29 cellular contexts compared by ENCODE assay signal in genomic region chr18:13323186-13323585, GRCh38.
"Had no signal": no experiment of that assay in that cellular context is flagged by ENCODE, and none has a peak within 500 bp of the region (broad histone marks: within the 10 kb centered on the region; RNA-seq: fewer than 3 reads in every experiment).

No MANE protein-coding gene starts in this region.

- FAIRE-seq: TTC549 had no signal

- H3K4me1 ChIP-seq: SJSA1 had no signal

- H3K27me3 ChIP-seq: adrenal gland, brain microvascular endothelial cell, SJSA1 had no signal

- H3K4me3 Mint-ChIP-seq: activated CD4-positive, alpha-beta memory T cell treated with anti-CD3 and anti-CD28 coated beads for 36 hours; activated naive CD4-positive, alpha-beta T cell treated with anti-CD3 and anti-CD28 coated beads for 36 hours; activated T-cell treated with anti-CD3 and anti-CD28 coated beads, Interleukin-2, amount 50 U/mL, for 4 hours; activated T-helper 1 cell treated with anti-CD3 and anti-CD28 coated beads, Interleukin-12 subunit alpha, Interleukin-12 subunit beta, Interleukin-2, Interleukin-4 antibody, amounts not matched to agents 30 ng/mL and 10 ng/mL and 1 ng/mL, durations not matched to agents 14 hours and 24 hours and 36 hours; T-helper 1 cell treated with Interleukin-12 subunit alpha and Interleukin-12 subunit beta and Interleukin-4 antibody, amounts not matched to agents 30 μg/mL and 1 μg/mL, for 36 hours; T-helper 2 cell treated with Interferon-gamma antibody and Interleukin-4, amounts not matched to agents 5 μg/mL and 100 μg/mL, for 36 hours had no signal

- H3K9ac ChIP-seq: SK-N-SH had no signal

- H3K27me3 Mint-ChIP-seq: activated CD4-positive, alpha-beta memory T cell treated with anti-CD3 and anti-CD28 coated beads for 36 hours had no signal

- DNase-seq: activated CD4-positive, alpha-beta memory T cell treated with anti-CD3 and anti-CD28 coated beads for 36 hours; activated CD4-positive, alpha-beta T cell treated with anti-CD3 and anti-CD28 coated beads, Interleukin-2, amount 50 U/mL, for 1 hour; activated CD8-positive, alpha-beta memory T cell treated with anti-CD3 and anti-CD28 coated beads, Interleukin-2, amount 50 U/mL, for 4 hours; activated gamma-delta T cell treated with Interleukin-2 at 50 U/mL for 16 hours; activated naive CD4-positive, alpha-beta T cell treated with anti-CD3 and anti-CD28 coated beads for 36 hours; activated T-cell treated with anti-CD3 and anti-CD28 coated beads for 4 hours; activated T-cell treated with anti-CD3 and anti-CD28 coated beads, Interleukin-2, amount 50 U/mL, for 4 hours; adrenal gland; brain microvascular endothelial cell; central memory CD4-positive, alpha-beta T cell; KBM-7; NCI-H1092 treated with DMSO at 0.1 percent for 48 hours; NCI-H1417; NCI-H146; NCI-H187; NCI-H2081; NCI-H2171 treated with DMSO at 0.1 percent for 48 hours; NCI-H345; NCI-H524 treated with DMSO at 0.1 percent for 48 hours; RPMI8226; SHP77 treated with DMSO at 0.1 percent for 48 hours; SK-N-SH had no signal

- H3K27ac ChIP-seq: adrenal gland, brain microvascular endothelial cell, SJSA1 had no signal

- H3K27ac Mint-ChIP-seq: activated CD4-positive, alpha-beta memory T cell treated with anti-CD3 and anti-CD28 coated beads for 36 hours; activated naive CD4-positive, alpha-beta T cell treated with anti-CD3 and anti-CD28 coated beads for 36 hours; activated naive CD4-positive, alpha-beta T cell treated with anti-CD3 and anti-CD28 coated beads, Interleukin-2, amount 50 U/mL, for 72 hours; activated T-helper 1 cell treated with anti-CD3 and anti-CD28 coated beads, Interleukin-12 subunit alpha, Interleukin-12 subunit beta, Interleukin-2, Interleukin-4 antibody, amounts not matched to agents 30 ng/mL and 10 ng/mL and 1 ng/mL, durations not matched to agents 14 hours and 24 hours and 36 hours; T-helper 1 cell treated with Interleukin-12 subunit alpha and Interleukin-12 subunit beta and Interleukin-4 antibody, amounts not matched to agents 30 μg/mL and 1 μg/mL, for 36 hours; T-helper 2 cell treated with Interferon-gamma antibody and Interleukin-4, amounts not matched to agents 5 μg/mL and 100 μg/mL, for 36 hours had no signal

- H3K36me3 ChIP-seq: adrenal gland, brain microvascular endothelial cell, SJSA1 had no signal

- H3K4me3 ChIP-seq: adrenal gland, SJSA1 had no signal

- H3K9me3 Mint-ChIP-seq: activated naive CD4-positive, alpha-beta T cell treated with anti-CD3 and anti-CD28 coated beads for 36 hours; activated T-helper 1 cell treated with anti-CD3 and anti-CD28 coated beads, Interleukin-12 subunit alpha, Interleukin-12 subunit beta, Interleukin-2, Interleukin-4 antibody, amounts not matched to agents 30 ng/mL and 10 ng/mL and 1 ng/mL, durations not matched to agents 14 hours and 24 hours and 36 hours; T-helper 1 cell treated with Interleukin-12 subunit alpha and Interleukin-12 subunit beta and Interleukin-4 antibody, amounts not matched to agents 30 μg/mL and 1 μg/mL, for 36 hours; T-helper 2 cell treated with Interferon-gamma antibody and Interleukin-4, amounts not matched to agents 5 μg/mL and 100 μg/mL, for 36 hours had no signal

- H3K4me2 ChIP-seq: SK-N-SH had no signal

- ATAC-seq: activated naive CD4-positive, alpha-beta T cell treated with anti-CD3 and anti-CD28 coated beads, Interleukin-2, amount 50 U/mL, for 72 hours; activated T-cell treated with anti-CD3 and anti-CD28 coated beads, Interleukin-2, amount 50 U/mL, for 4 hours; Panc1 had no signal

- H3K36me3 Mint-ChIP-seq: activated CD4-positive, alpha-beta memory T cell treated with anti-CD3 and anti-CD28 coated beads for 36 hours had no signal

- H3K9me3 ChIP-seq: adrenal gland, SJSA1, SK-N-SH had no signal
